ENCODE assay signal across 1 cellular context in genomic region chr13:26221721-26222522, GRCh38.
A peak's percentile ranks its signal among the peaks of the same experiment; 100 is the strongest.
TF ChIP-seq lines count a peak whose summit lies in the region.

TSS of gene RNF6 (minus strand) at chr13:26222314. CDS start at chr13:26219649, 2,665 bp downstream.

TF ChIP-seq in H1, 55 proteins besides CTCF, POLR2A, EP300 and RAD21 (continued from another document):
- TF ChIP-seq E2F6 (IDR thresholded peaks at IDR 0.05) (peak; percentile 49), RBBP5 (IDR thresholded peaks at IDR 0.05; ENCODE audit: borderline replicate concordance, low read depth, low read length) (peak; percentile 91), SRF (IDR thresholded peaks at IDR 0.05; ENCODE audit: low read depth, low read length) (peak; percentile 14; the same call in 1 of the 2 replicates), USF2 (IDR thresholded peaks at IDR 0.05; ENCODE audit: low read length) (no peak), CTBP2 (IDR thresholded peaks at IDR 0.05; ENCODE audit: borderline replicate concordance, insufficient read depth, insufficient read length, low read length) (no peak), POLR2AphosphoS5 (IDR thresholded peaks at IDR 0.05; ENCODE audit: low read depth, low read length) (peak; percentile 74), KDM4A (IDR thresholded peaks at IDR 0.05; ENCODE audit: low read depth, low read length, severe bottlenecking) (peak; percentile 64)
